Comparison of ENCODE assay signal across 8 cellular contexts in the genomic region with DNA sequence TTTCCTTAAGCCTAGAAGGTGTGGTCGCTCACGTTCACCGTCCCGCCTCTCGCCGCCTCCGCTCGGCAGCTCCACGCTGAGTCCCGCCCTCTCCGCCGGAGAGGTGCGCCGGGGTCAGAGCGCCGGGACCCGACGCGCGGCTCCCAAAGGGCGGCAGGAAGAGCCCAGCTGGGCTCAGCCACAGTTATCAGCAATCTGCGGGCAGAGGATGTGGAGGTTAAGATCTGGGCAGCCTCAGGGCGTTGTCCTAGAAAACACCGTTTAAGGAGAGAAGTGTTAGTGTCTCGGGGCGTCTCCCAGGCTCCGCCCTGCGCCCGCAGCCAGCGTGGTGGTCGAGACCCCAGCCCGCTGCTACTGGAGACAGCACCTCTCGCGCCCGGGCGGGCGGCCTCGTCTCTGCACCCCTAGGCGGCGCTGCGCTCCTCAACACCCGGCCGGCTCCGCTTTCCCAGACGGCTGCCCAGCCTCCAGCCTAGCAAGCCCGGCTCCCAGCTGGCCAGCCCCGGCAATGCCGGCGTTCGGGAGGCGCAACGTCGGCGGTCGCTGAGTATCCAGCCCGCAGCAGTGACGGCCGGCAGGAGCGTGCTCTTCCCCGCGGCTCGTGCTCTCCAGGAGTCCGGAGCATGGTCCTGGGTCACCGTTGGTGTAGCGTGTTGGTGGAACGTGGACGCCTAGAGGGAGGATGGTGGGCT. TPM values are rescaled to one million over a fixed set of nuclear protein-coding genes. Genes with fewer than 3 reads are reported as not detected.
A peak's percentile ranks its signal among the peaks of the same experiment; 100 is the strongest.
DNase-seq lines count a peak whose midpoint lies in the region; ATAC-seq and TF ChIP-seq lines count a peak whose summit lies in the region.

A gene with protein sequence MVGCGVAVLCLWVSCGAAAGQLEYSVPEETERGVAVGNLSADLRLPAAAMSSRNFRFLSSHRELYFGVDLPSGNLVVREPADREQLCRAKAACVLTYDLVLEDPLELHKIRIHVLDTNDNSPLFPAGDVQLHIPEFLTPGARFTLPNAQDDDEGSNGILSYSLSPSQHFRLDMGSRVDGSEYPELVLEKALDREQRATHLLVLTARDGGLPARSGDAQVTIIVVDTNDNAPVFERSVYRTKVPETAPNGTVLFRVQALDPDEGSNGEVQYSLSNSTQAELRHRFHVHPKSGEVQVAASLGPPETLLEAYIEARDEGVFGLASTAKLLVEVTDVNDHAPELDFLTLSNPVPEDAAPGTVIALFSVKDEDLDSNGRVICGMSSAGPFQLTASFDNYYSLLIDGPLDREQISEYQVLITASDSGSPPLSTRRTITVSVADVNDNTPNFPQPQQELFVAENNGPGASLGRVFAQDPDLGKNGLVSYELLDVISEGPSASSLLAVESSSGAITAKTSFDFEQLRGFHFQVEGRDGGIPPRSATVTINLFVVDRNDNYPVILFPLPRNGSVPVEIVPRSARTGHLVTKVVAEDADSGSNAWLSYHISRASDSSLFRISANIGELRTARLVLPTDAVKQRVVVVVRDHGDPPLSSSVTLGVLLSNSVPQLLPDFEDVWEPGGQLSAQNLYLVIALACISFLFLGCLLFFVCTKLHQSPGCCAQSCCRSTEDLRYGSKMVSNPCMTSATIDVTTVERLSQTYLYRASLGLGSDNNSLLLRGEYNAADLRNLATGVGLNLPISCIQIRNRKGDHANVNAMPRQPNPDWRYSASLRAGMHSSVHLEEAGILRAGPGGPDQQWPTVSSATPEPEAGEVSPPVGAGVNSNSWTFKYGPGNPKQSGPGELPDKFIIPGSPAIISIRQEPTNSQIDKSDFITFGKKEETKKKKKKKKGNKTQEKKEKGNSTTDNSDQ (plus strand): TSS at position 89 of the 692 bp plus-strand sequence. CDS start 594 bp downstream, at position 683.

- TF ChIP-seq CTCF in lower leg skin (IDR thresholded peaks at IDR 0.05) = no peak

- H3K36me3 ChIP-seq in HUES48 (ENCODE audit: control insufficient read depth, insufficient read depth, low read length) = no peaks in the 10 kb centered on the region

- peak within 1 kb of the TSS; percentile 39; the same call in 1 of the 2 replicates for H3K9ac ChIP-seq in HUES48 (ENCODE audit: low read depth, low read length)

- no peak for ATAC-seq in HG02763 (IDR thresholded peaks at IDR 0.05; ENCODE audit: unreplicated experiment)

- WGBS in lower leg skin, 2 donors = 0 to 1% methylated on average over 34 to 53 of the region's 67 CpGs

- peaks cover 12% of the 10 kb centered on the region for H3K4me1 ChIP-seq in HUES48 (ENCODE audit: control insufficient read depth, insufficient read depth, low read length)

- peak within 1 kb of the TSS; percentile 82 for H3K27ac ChIP-seq in HUES48 (ENCODE audit: low read depth, low read length)

- H3K27me3 ChIP-seq in HUES48 (ENCODE audit: control insufficient read depth, insufficient read depth, low read length) = peaks cover 42% of the 10 kb centered on the region

- intact Hi-C loops in lower leg skin (cut with DNase I; ENCODE audit: low total_unique reads) = no loop called here

- H3K9me3 ChIP-seq in HUES48 (ENCODE audit: control insufficient read depth, insufficient read depth, low read length) = no peaks in the 10 kb centered on the region

- no peak for TF ChIP-seq POLR2A in lower leg skin (IDR thresholded peaks at IDR 0.05)

- H3K4me3 ChIP-seq in HUES48 (ENCODE audit: low read depth, low read length) (peak within 1 kb of the TSS; percentile 69), lower leg skin (ENCODE audit: low read depth, poor library complexity, severe bottlenecking) (peak within 1 kb of the TSS; percentile 26)

- DNase-seq in AG20443 (ENCODE audit: low spot score) (peak; percentile 78), SHP77 treated with DMSO at 0.1 percent for 48 hours (lab: John Stamatoyannopoulos, UW) (peak; percentile 64), ecto neural progenitor cell (ENCODE audit: low spot score) (peak; percentile 97), lower leg skin (ENCODE audit: low spot score in 2 of 2) (peak; percentile 19 to 93), HCEC 1CT (no peak)
- DNase-seq in stimulated activated CD4-positive, alpha-beta T cell treated with anti-CD3 and anti-CD28 coated beads, Interleukin-4, amount 100 ng/mL, for 24 hours = peak; percentile 9

RNA-seq across cellular contexts. Expression of the gene that starts here (rescaled TPM):
- under 1 TPM in 2 of 4 donors, not detected in 2; 0.16 to 0.17 TPM for total RNA-seq in lower leg skin

Comparison
In these comparisons a context has a peak if more than half of its experiments do, and no peak if none do; other contexts are left out.
1. Peak in DNase-seq and H3K4me3 ChIP-seq in lower leg skin; RNA of the gene not detected or under 1 TPM.